In genomic region chr2:216535454-216535995, GRCh38 we compare ENCODE assay signal across 10 cellular contexts. TPM values are rescaled to one million over a fixed set of nuclear protein-coding genes. Genes with fewer than 3 reads are reported as not detected.
DNase-seq lines count a peak whose midpoint lies in the region; ATAC-seq and TF ChIP-seq lines count a peak whose summit lies in the region.
"Had no signal": no experiment of that assay in that cellular context is flagged by ENCODE, and none has a peak within 500 bp of the region (broad histone marks: within the 10 kb centered on the region; RNA-seq: fewer than 3 reads in every experiment).

No MANE protein-coding gene starts in this region.

- no TSS peak for BruUV-seq in PC-9 (replicated peaks; lab: Mats Ljungman, UMichigan)
- no TSS peak for BruUV-seq in Caco-2 (replicated peaks; lab: Mats Ljungman, UMichigan)

- WGBS in esophagus, 2 donors = 9 to 27% methylated on average over 10 of the region's 10 CpGs

- H3K4me3 ChIP-seq in PC-9 (no peak overlapping the region), esophagus (ENCODE audit: low read depth in 1 of 2, low read length in 2 of 2) (no peak overlapping the region), Caco-2 (ENCODE audit: low read depth, low read length) (no peak overlapping the region)

- CTCF ChIA-PET in PC-9 (lab: Charles Lee) = no interaction called here
- CTCF ChIA-PET in Caco-2 (lab: Charles Lee) = no interaction called here

- no peak overlapping the region for H2AFZ ChIP-seq in PC-9

- H3K27ac ChIP-seq in PC-9 (no peak overlapping the region), esophagus (ENCODE audit: low read depth in 2 of 2, low read length in 1 of 2) (peak overlapping the region; percentile 89 to 93)

- no peaks in the 10 kb centered on the region for H3K36me3 Mint-ChIP-seq in Caco-2 (ENCODE audit: insufficient read depth, unreplicated experiment)

- H3K36me3 ChIP-seq in PC-9 (ENCODE audit: low read depth) = no peaks in the 10 kb centered on the region
- H3K36me3 ChIP-seq in esophagus (ENCODE audit: control insufficient read depth in 2 of 2, insufficient read depth in 2 of 2, low read length in 1 of 2) = no peaks in the 10 kb centered on the region
- no peaks in the 10 kb centered on the region for H3K36me3 ChIP-seq in Caco-2 (ENCODE audit: control insufficient read depth, insufficient read depth, low read length)

- DNase-seq in AG08395 (ENCODE audit: low spot score) (peak; percentile 88), PC-9 (peak; percentile 16 to 72), myocyte (ENCODE audit: low read depth) (peak; percentile 66), SHP77 treated with DMSO at 0.1 percent for 48 hours (lab: John Stamatoyannopoulos, UW) (no peak), Caco-2 (no peak)
- DNase-seq: DMS153, small intestine had no signal

- peaks cover 7% of the 10 kb centered on the region for H3K4me1 Mint-ChIP-seq in Caco-2 (ENCODE audit: low read depth, unreplicated experiment)

- no peak for TF ChIP-seq CTCF in PC-9 (conservative IDR thresholded peaks at IDR 0.05)
- TF ChIP-seq CTCF in Caco-2 (IDR thresholded peaks at IDR 0.05; ENCODE audit: insufficient read depth in 1 of 2, low read depth in 1 of 2, low read length in 1 of 2, severe bottlenecking in 1 of 2, unreplicated experiment in 1 of 2) = no peak

- H3K27ac Mint-ChIP-seq in Caco-2 (ENCODE audit: unreplicated experiment) = no peak overlapping the region

- POLR2A ChIA-PET in PC-9 (lab: Charles Lee; ENCODE audit: unreplicated experiment) (no interaction called here), Caco-2 (lab: Charles Lee) (no interaction called here)

- H3K27me3 Mint-ChIP-seq in Caco-2 (ENCODE audit: insufficient read depth, unreplicated experiment) = peaks cover 2% of the 10 kb centered on the region

- H3K27me3 ChIP-seq in PC-9 (ENCODE audit: insufficient read depth, low read depth) = no peaks in the 10 kb centered on the region
- no peaks in the 10 kb centered on the region for H3K27me3 ChIP-seq in esophagus (ENCODE audit: control insufficient read depth in 1 of 2, insufficient read depth in 2 of 2, low read length in 2 of 2)
- no peaks in the 10 kb centered on the region for H3K27me3 ChIP-seq in Caco-2 (replicated peaks; ENCODE audit: control insufficient read depth, insufficient read depth, low read length)

- H3K4me3 Mint-ChIP-seq in Caco-2 (ENCODE audit: unreplicated experiment) = no peak overlapping the region

- peak overlapping the region; percentile 47 for H3K4me2 ChIP-seq in PC-9

- no peaks in the 10 kb centered on the region for H3K9me2 ChIP-seq in PC-9 (ENCODE audit: insufficient read depth)

- peaks cover 22% of the 10 kb centered on the region for H3F3A ChIP-seq in PC-9 (ENCODE audit: insufficient read depth, low read depth)

- H3K4me1 ChIP-seq in PC-9 (replicated peaks; ENCODE audit: insufficient read depth) = peaks cover 43% of the 10 kb centered on the region
- H3K4me1 ChIP-seq in esophagus (ENCODE audit: control insufficient read depth in 2 of 2, insufficient read depth in 2 of 2, low read length in 1 of 2) = peaks cover 2 to 8% of the 10 kb centered on the region in 2 donors
- H3K4me1 ChIP-seq in Caco-2 = no peaks in the 10 kb centered on the region

- no peaks in the 10 kb centered on the region for H3K79me2 ChIP-seq in PC-9 (ENCODE audit: low read depth)

- no peaks in the 10 kb centered on the region for H3K9me3 Mint-ChIP-seq in Caco-2 (ENCODE audit: unreplicated experiment)

- H4K20me1 ChIP-seq in PC-9 (ENCODE audit: insufficient read depth) = no peaks in the 10 kb centered on the region

- ATAC-seq in GM21515 (IDR thresholded peaks at IDR 0.05; ENCODE audit: unreplicated experiment) (no peak), HG03025 (IDR thresholded peaks at IDR 0.05; ENCODE audit: low FRiP score, unreplicated experiment) (no peak)

- intact Hi-C loops in PC-9 (cut with micrococcal nuclease; ENCODE audit: unreplicated experiment) = no loop called here
- intact Hi-C loops in Caco-2 (cut with micrococcal nuclease; ENCODE audit: unreplicated experiment) = no loop called here

- H3K9me3 ChIP-seq in PC-9 (ENCODE audit: insufficient read depth, low read depth) = no peaks in the 10 kb centered on the region
- H3K9me3 ChIP-seq in esophagus (ENCODE audit: control insufficient read depth in 2 of 2, insufficient read depth in 1 of 2, low read depth in 1 of 2, low read length in 1 of 2) = no peaks in the 10 kb centered on the region
- no peaks in the 10 kb centered on the region for H3K9me3 ChIP-seq in Caco-2

RNA-seq across cellular contexts. Expression of gene RPL37A, which starts 36.9 kb away (rescaled TPM):
- total RNA-seq in PC-9 (2021) (2,248 and 2,378 TPM in 2 replicates), myocyte (698 and 845 TPM in 2 replicates), Caco-2 (2022) (2,873 and 2,887 TPM in 2 replicates)
- polyA plus RNA-seq in esophagus = 1,000 to 10,000 TPM; 2,435 to 5,168 TPM
- polyA plus RNA-seq in myocyte (2012) = 3,761 TPM

Comparison
In these comparisons a context has a peak if more than half of its experiments do, and no peak if none do; other contexts are left out.
1. DNase-seq: peak in AG08395 (single experiment), PC-9 (2 of 2) and myocyte (single experiment); none in SHP77 treated with DMSO at 0.1 percent for 48 hours (single experiment) and Caco-2 (0 of 2).